Comparison of ENCODE assay signal across 6 cellular contexts in genomic region chr4:172311682-172312081, GRCh38.
"Had no signal": no experiment of that assay in that cellular context is flagged by ENCODE, and none has a peak within 500 bp of the region (broad histone marks: within the 10 kb centered on the region; RNA-seq: fewer than 3 reads in every experiment).

No MANE protein-coding gene starts in this region.

- H3K4me2 ChIP-seq: KMS-11 had no signal

- H3K27ac ChIP-seq: HL-60, KMS-11 had no signal

- H3K9ac ChIP-seq: KMS-11 had no signal

- FAIRE-seq: HTR-8/SVneo had no signal

- DNase-seq: IMR-90, KBM-7, KG1 had no signal
